In genomic region chr21:29555601-29556000, GRCh38 we compare ENCODE assay signal across 10 cellular contexts.
"Had no signal": no experiment of that assay in that cellular context is flagged by ENCODE, and none has a peak within 500 bp of the region (broad histone marks: within the 10 kb centered on the region; RNA-seq: fewer than 3 reads in every experiment).

No MANE protein-coding gene starts in this region.

- H3K4me3 ChIP-seq: GM23248, HAP-1 had no signal

- H3K27ac ChIP-seq: GM23248, KMS-11 had no signal

- H3K4me1 ChIP-seq: HAP-1 had no signal

- H2AFZ ChIP-seq: GM23248 had no signal

- FAIRE-seq: HTR-8/SVneo had no signal

- DNase-seq: GM23248, GOT3, H7, HFFc6, Karpas-422, KBM-7 had no signal

- H3K36me3 ChIP-seq: HAP-1 had no signal

- H3K4me2 ChIP-seq: KMS-11 had no signal

- ATAC-seq: HCT116 had no signal

- H3K9me3 ChIP-seq: HAP-1 had no signal

- H3K9ac ChIP-seq: GM23248, KMS-11 had no signal
